ENCODE assay signal across 8 cellular contexts in genomic region chr5:177600458-177601018, GRCh38. TPM values are rescaled to one million over a fixed set of nuclear protein-coding genes. Genes with fewer than 3 reads are reported as not detected.
A peak's percentile ranks its signal among the peaks of the same experiment; 100 is the strongest.
DNase-seq lines count a peak whose midpoint lies in the region; ATAC-seq and TF ChIP-seq lines count a peak whose summit lies in the region.

No MANE protein-coding gene starts in this region.

- H3K36me3 Mint-ChIP-seq in T-helper 17 cell (ENCODE audit: low read depth): peaks cover 8% of the 10 kb centered on the region
- peaks cover 13% of the 10 kb centered on the region for H3K36me3 Mint-ChIP-seq in osteocyte (ENCODE audit: unreplicated experiment)

- H3K9me3 ChIP-seq in A673 (ENCODE audit: low read depth, low read length, poor library complexity, severe bottlenecking): no peaks in the 10 kb centered on the region
- H3K9me3 ChIP-seq in T-helper 17 cell (ENCODE audit: control insufficient read depth, low read length, poor library complexity, severe bottlenecking): no peaks in the 10 kb centered on the region

- H3K27me3 Mint-ChIP-seq in T-helper 17 cell: no peaks in the 10 kb centered on the region
- H3K27me3 Mint-ChIP-seq in osteocyte (ENCODE audit: unreplicated experiment): no peaks in the 10 kb centered on the region

- peak overlapping the region; percentile 85 for H3K4me3 ChIP-seq in A673 (ENCODE audit: low read depth, low read length, poor library complexity, severe bottlenecking)

- intact Hi-C loops in A673 (cut with micrococcal nuclease; ENCODE audit: unreplicated experiment): no loop called here

- H3K4me1 Mint-ChIP-seq in T-helper 17 cell (peaks cover 31% of the 10 kb centered on the region), osteocyte (ENCODE audit: unreplicated experiment) (peaks cover 19% of the 10 kb centered on the region)

- no peaks in the 10 kb centered on the region for H3K27me3 ChIP-seq in A673 (replicated peaks; ENCODE audit: insufficient read depth, low read depth, low read length, poor library complexity)

- ATAC-seq in GM19463 (IDR thresholded peaks at IDR 0.05; ENCODE audit: unreplicated experiment): peak; percentile 3
- no peak for ATAC-seq in T-helper 17 cell
- ATAC-seq in GM21529 (IDR thresholded peaks at IDR 0.05; ENCODE audit: unreplicated experiment): no peak

- H3K4me3 Mint-ChIP-seq in T-helper 17 cell (peak overlapping the region; percentile 100), osteocyte (ENCODE audit: unreplicated experiment) (peak overlapping the region; percentile 95)

- peak overlapping the region; percentile 73 for H3K27ac ChIP-seq in A673 (ENCODE audit: low read depth, low read length, poor library complexity, severe bottlenecking)

- no peaks in the 10 kb centered on the region for H3K9me3 Mint-ChIP-seq in osteocyte (ENCODE audit: unreplicated experiment)

- H3K36me3 ChIP-seq in A673 (ENCODE audit: insufficient read depth, low read length, poor library complexity, severe bottlenecking): no peaks in the 10 kb centered on the region

- TF ChIP-seq CTCF in A673 (conservative IDR thresholded peaks at IDR 0.05; ENCODE audit: low read depth, low read length): no peak
- no peak for TF ChIP-seq CTCF in osteocyte (IDR thresholded peaks at IDR 0.05)

- TSS peak; percentile 62 for BruUV-seq in A673 (replicated peaks; lab: Mats Ljungman, UMichigan)

- H3K4me1 ChIP-seq in A673 (ENCODE audit: insufficient read depth, low read length, poor library complexity, severe bottlenecking): peaks cover 6% of the 10 kb centered on the region

- DNase-seq in A673 (ENCODE audit: low spot score): no peak
- DNase-seq in T-helper 17 cell: no peak
- DNase-seq in fibroblast of peridontal ligament (ENCODE audit: extremely low read depth): peak; percentile 18
- no peak for DNase-seq in osteocyte (ENCODE audit: extremely low spot score, unreplicated experiment)
- DNase-seq in H4 (ENCODE audit: low spot score): no peak
- DNase-seq in cortex of kidney (lab: John Stamatoyannopoulos, UW): no peak

- H3K27ac Mint-ChIP-seq in T-helper 17 cell: peak overlapping the region; percentile 94
- peak overlapping the region; percentile 92 for H3K27ac Mint-ChIP-seq in osteocyte (ENCODE audit: unreplicated experiment)

- POLR2A ChIA-PET in A673 (lab: Charles Lee; ENCODE audit: low non-redundant PET): no interaction called here

- CTCF ChIA-PET in A673 (lab: Charles Lee): no interaction called here

RNA-seq across cellular contexts. Expression of gene B4GALT7, which starts 0.6 kb away (rescaled TPM):
- total RNA-seq in A673 (2021) (15.0 and 17.3 TPM in 2 replicates), T-helper 17 cell (10 to 100 TPM; 24.7 to 27.3 TPM), osteocyte (34.9 and 36.0 TPM in 2 replicates)
- 35.6 and 40.4 TPM in 2 replicates for total RNA-seq in H4 (2014; rRNA removed; shearing (Covaris generic))

RNA-seq across cellular contexts. Expression of gene TMED9, which starts 8.5 kb away (rescaled TPM):
- total RNA-seq in A673 (2021) (88.6 and 90.1 TPM in 2 replicates), T-helper 17 cell (10 to 100 TPM; 63.3 to 69.6 TPM), osteocyte (216 and 248 TPM in 2 replicates)
- 151 and 191 TPM in 2 replicates for total RNA-seq in H4 (2014; rRNA removed; shearing (Covaris generic))

RNA-seq across cellular contexts. Expression of gene FAM193B, which starts 46.2 kb away (rescaled TPM):
- total RNA-seq in A673 (2021) (43.8 and 53.5 TPM in 2 replicates), T-helper 17 cell (100 to 1,000 TPM; 143 to 167 TPM), osteocyte (82.0 and 97.2 TPM in 2 replicates)
- total RNA-seq in H4 (2014; rRNA removed; shearing (Covaris generic)): 7.5 and 14.5 TPM in 2 replicates
